In genomic region chr3:183449391-183449790, GRCh38 we compare ENCODE assay signal across 11 cellular contexts. TPM values are rescaled to one million over a fixed set of nuclear protein-coding genes. Genes with fewer than 3 reads are reported as not detected.
DNase-seq lines count a peak whose midpoint lies in the region; ATAC-seq and TF ChIP-seq lines count a peak whose summit lies in the region.
"Had no signal": no experiment of that assay in that cellular context is flagged by ENCODE, and none has a peak within 500 bp of the region (broad histone marks: within the 10 kb centered on the region; RNA-seq: fewer than 3 reads in every experiment).

No MANE protein-coding gene starts in this region.

- peak overlapping the region; percentile 34 for H3K4me2 ChIP-seq in mesenchymal stem cell (ENCODE audit: low read length, poor library complexity, severe bottlenecking)

- peaks cover 3% of the 10 kb centered on the region for H3K9me3 Mint-ChIP-seq in chondrocyte (ENCODE audit: low read depth)
- H3K9me3 Mint-ChIP-seq in activated naive CD8-positive, alpha-beta T cell treated with anti-CD3 and anti-CD28 coated beads for 36 hours: peaks cover 3% of the 10 kb centered on the region
- peaks cover 4% of the 10 kb centered on the region for H3K9me3 Mint-ChIP-seq in activated CD4-positive, alpha-beta T cell treated with anti-CD3 and anti-CD28 coated beads, Interleukin-2, amount 10 ng/mL, durations not matched to agents 7 days and 5 days

- H3K27me3 Mint-ChIP-seq in chondrocyte (ENCODE audit: low read depth): no peaks in the 10 kb centered on the region
- peaks cover 4% of the 10 kb centered on the region for H3K27me3 Mint-ChIP-seq in activated naive CD8-positive, alpha-beta T cell treated with anti-CD3 and anti-CD28 coated beads for 36 hours
- peaks cover 9% of the 10 kb centered on the region for H3K27me3 Mint-ChIP-seq in activated CD4-positive, alpha-beta T cell treated with anti-CD3 and anti-CD28 coated beads, Interleukin-2, amount 10 ng/mL, durations not matched to agents 7 days and 5 days
- H3K27me3 Mint-ChIP-seq: IgD-negative memory B cell had no signal

- no peak overlapping the region for H3K23ac ChIP-seq in mesenchymal stem cell (ENCODE audit: low read length in 2 of 2)

- no peak overlapping the region for H2BK15ac ChIP-seq in mesenchymal stem cell (ENCODE audit: low read depth, poor library complexity, severe bottlenecking)

- H4K8ac ChIP-seq in mesenchymal stem cell (ENCODE audit: low read length): no peak overlapping the region

- no peak overlapping the region for H2BK120ac ChIP-seq in mesenchymal stem cell (ENCODE audit: low read depth, low read length)

- no peak overlapping the region for H3K27ac Mint-ChIP-seq in chondrocyte (ENCODE audit: unreplicated experiment)
- H3K27ac Mint-ChIP-seq in activated naive CD8-positive, alpha-beta T cell treated with anti-CD3 and anti-CD28 coated beads for 36 hours: no peak overlapping the region
- H3K27ac Mint-ChIP-seq in activated CD4-positive, alpha-beta T cell treated with anti-CD3 and anti-CD28 coated beads, Interleukin-2, amount 10 ng/mL, durations not matched to agents 7 days and 5 days: no peak overlapping the region
- H3K27ac Mint-ChIP-seq: IgD-negative memory B cell had no signal

- in situ Hi-C loops in KBM-7 (cut with MboI; ENCODE audit: low pct_unique_long_range_greater_than_20kb, low sequenced_read_pairs): no loop called here

- no peak overlapping the region for H2AFZ ChIP-seq in mesenchymal stem cell (ENCODE audit: low read depth, low read length)

- CTCF ChIA-PET in activated CD4-positive, alpha-beta T cell treated with anti-CD3 and anti-CD28 coated beads, Interleukin-2, amount 10 ng/mL, durations not matched to agents 7 days and 5 days (lab: Charles Lee): interaction anchor here (1.0 kb wide), 1 partner anchor 19 kb away, joined by 4 read pairs; no protein-coding TSS in a partner anchor

- peak overlapping the region; percentile 25 for H3K9ac ChIP-seq in mesenchymal stem cell (ENCODE audit: low read length)

- H3K27me3 ChIP-seq in mesenchymal stem cell (ENCODE audit: control insufficient read depth in 1 of 2, insufficient read depth in 1 of 2, low read length in 2 of 2): no peaks in the 10 kb centered on the region

- peaks cover 5% of the 10 kb centered on the region for H3K36me3 Mint-ChIP-seq in chondrocyte (ENCODE audit: low read depth)
- H3K36me3 Mint-ChIP-seq in activated naive CD8-positive, alpha-beta T cell treated with anti-CD3 and anti-CD28 coated beads for 36 hours: peaks cover 2% of the 10 kb centered on the region
- H3K36me3 Mint-ChIP-seq in activated CD4-positive, alpha-beta T cell treated with anti-CD3 and anti-CD28 coated beads, Interleukin-2, amount 10 ng/mL, durations not matched to agents 7 days and 5 days (ENCODE audit: low read depth): peaks cover 2% of the 10 kb centered on the region
- H3K36me3 Mint-ChIP-seq: IgD-negative memory B cell had no signal

- H3K79me1 ChIP-seq in mesenchymal stem cell (replicated peaks; ENCODE audit: low read length, poor library complexity, severe bottlenecking): peaks cover 2% of the 10 kb centered on the region

- H2BK12ac ChIP-seq in mesenchymal stem cell (ENCODE audit: low read length in 2 of 2): no peak overlapping the region

- DNase-seq in Ammon's horn (ENCODE audit: low spot score): peak; percentile 58
- peak; percentile 41 for DNase-seq in KBM-7
- no peak for DNase-seq in chondrocyte (ENCODE audit: low spot score)
- peak; percentile 62 for DNase-seq in mesenchymal stem cell
- no peak for DNase-seq in activated naive CD8-positive, alpha-beta T cell treated with anti-CD3 and anti-CD28 coated beads for 36 hours
- DNase-seq in HuH-7.5 (ENCODE audit: low spot score): no peak
- no peak for DNase-seq in activated CD4-positive, alpha-beta T cell treated with anti-CD3 and anti-CD28 coated beads, Interleukin-2, amount 10 ng/mL, durations not matched to agents 7 days and 5 days
- DNase-seq: activated effector memory CD4-positive, alpha-beta T cell treated with Interleukin-2 at 50 U/mL for 16 hours; stimulated activated CD4-positive, alpha-beta T cell treated with anti-CD3 and anti-CD28 coated beads, Interleukin-15, amount 100 ng/mL, for 24 hours had no signal

- H3K4me3 ChIP-seq in mesenchymal stem cell (ENCODE audit: insufficient read depth in 1 of 2, low read depth in 1 of 2, low read length in 2 of 2): no peak overlapping the region

- no peak overlapping the region for H3K27ac ChIP-seq in mesenchymal stem cell (ENCODE audit: low read length, poor library complexity, severe bottlenecking)

- H4K91ac ChIP-seq in mesenchymal stem cell (ENCODE audit: low read length): no peak overlapping the region

- H3K4ac ChIP-seq in mesenchymal stem cell (ENCODE audit: low read depth in 1 of 2, low read length in 2 of 2): no peak overlapping the region

- no peaks in the 10 kb centered on the region for H3K9me3 ChIP-seq in mesenchymal stem cell (ENCODE audit: control insufficient read depth, low read length)

- POLR2A ChIA-PET in activated CD4-positive, alpha-beta T cell treated with anti-CD3 and anti-CD28 coated beads, Interleukin-2, amount 10 ng/mL, durations not matched to agents 7 days and 5 days (lab: Charles Lee): no interaction called here

- H3K18ac ChIP-seq in mesenchymal stem cell (ENCODE audit: low read depth in 1 of 2, low read length in 2 of 2): no peak overlapping the region

- no peak overlapping the region for H3K14ac ChIP-seq in mesenchymal stem cell (ENCODE audit: low read length in 2 of 2)

- ATAC-seq in HG03460 (IDR thresholded peaks at IDR 0.05; ENCODE audit: unreplicated experiment): no peak

- no peak overlapping the region for H3K4me3 Mint-ChIP-seq in chondrocyte (ENCODE audit: unreplicated experiment)
- H3K4me3 Mint-ChIP-seq in activated naive CD8-positive, alpha-beta T cell treated with anti-CD3 and anti-CD28 coated beads for 36 hours: no peak overlapping the region
- H3K4me3 Mint-ChIP-seq in activated CD4-positive, alpha-beta T cell treated with anti-CD3 and anti-CD28 coated beads, Interleukin-2, amount 10 ng/mL, durations not matched to agents 7 days and 5 days: no peak overlapping the region

- peaks cover 27% of the 10 kb centered on the region for H3K4me1 Mint-ChIP-seq in chondrocyte (ENCODE audit: low read depth)
- H3K4me1 Mint-ChIP-seq in activated naive CD8-positive, alpha-beta T cell treated with anti-CD3 and anti-CD28 coated beads for 36 hours: peaks cover 17% of the 10 kb centered on the region
- peaks cover 24% of the 10 kb centered on the region for H3K4me1 Mint-ChIP-seq in activated CD4-positive, alpha-beta T cell treated with anti-CD3 and anti-CD28 coated beads, Interleukin-2, amount 10 ng/mL, durations not matched to agents 7 days and 5 days

- H2BK5ac ChIP-seq in mesenchymal stem cell (ENCODE audit: low read depth, low read length, poor library complexity, severe bottlenecking): no peak overlapping the region

- WGBS in mesenchymal stem cell: 0% methylated on average over 1 of the region's 4 CpGs

- peak; percentile 41 for TF ChIP-seq CTCF in chondrocyte (IDR thresholded peaks at IDR 0.05)

- H3K4me1 ChIP-seq in mesenchymal stem cell (ENCODE audit: control insufficient read depth, insufficient read depth, low read depth, low read length): peaks cover 1% of the 10 kb centered on the region

- no peak overlapping the region for H2AK5ac ChIP-seq in mesenchymal stem cell (ENCODE audit: low read length, severe bottlenecking)

- peaks cover 5 to 6% of the 10 kb centered on the region in 2 experiments for H3K36me3 ChIP-seq in mesenchymal stem cell (ENCODE audit: control insufficient read depth in 1 of 2, insufficient read depth in 2 of 2, low read depth in 1 of 2, low read length in 2 of 2)

RNA-seq across cellular contexts. Expression of gene MCF2L2, which starts 21.0 kb away (rescaled TPM):
- total RNA-seq in chondrocyte: 1.6 to 2.6 TPM (median 2.1 TPM) in 3 replicates
- 0.07 TPM for polyA plus RNA-seq in mesenchymal stem cell (2013, experiment 1 of 2)
- 0.12 TPM for polyA plus RNA-seq in mesenchymal stem cell (2013, experiment 2 of 2)
- 1 to 10 TPM; 1.9 to 2.2 TPM for total RNA-seq in activated naive CD8-positive, alpha-beta T cell treated with anti-CD3 and anti-CD28 coated beads for 36 hours
- 1 to 10 TPM; 3.6 to 5.4 TPM for total RNA-seq in activated CD4-positive, alpha-beta T cell treated with anti-CD3 and anti-CD28 coated beads, Interleukin-2, amount 10 ng/mL, durations not matched to agents 7 days and 5 days

Comparison
In these comparisons a context has a peak if more than half of its experiments do, and no peak if none do; other contexts are left out.
1. DNase-seq: peak in Ammon's horn (single experiment), KBM-7 (single experiment) and mesenchymal stem cell (single experiment); none in chondrocyte (single experiment), activated naive CD8-positive, alpha-beta T cell treated with anti-CD3 and anti-CD28 coated beads for 36 hours (single experiment), HuH-7.5 (single experiment) and activated CD4-positive, alpha-beta T cell treated with anti-CD3 and anti-CD28 coated beads, Interleukin-2, amount 10 ng/mL, durations not matched to agents 7 days and 5 days (single experiment).